Comparison of ENCODE assay signal across 8 cellular contexts in genomic region chr20:62496525-62497218, GRCh38. TPM values are rescaled to one million over a fixed set of nuclear protein-coding genes. Genes with fewer than 3 reads are reported as not detected.
DNase-seq lines count a peak whose midpoint lies in the region; ATAC-seq and TF ChIP-seq lines count a peak whose summit lies in the region.

No MANE protein-coding gene starts in this region.

- no peaks in the 10 kb centered on the region for H4K20me1 ChIP-seq in smooth muscle cell (ENCODE audit: low read depth)

- no peak overlapping the region for H3K9ac ChIP-seq in smooth muscle cell (ENCODE audit: low read depth)

- TF ChIP-seq EP300 in suprapubic skin (IDR thresholded peaks at IDR 0.05), result no peak

- ATAC-seq in activated CD4-positive, alpha-beta T cell treated with anti-CD3 and anti-CD28 coated beads for 36 hours, result no peak

- H3K4me3 Mint-ChIP-seq in activated CD4-positive, alpha-beta T cell treated with anti-CD3 and anti-CD28 coated beads for 36 hours, result no peak overlapping the region

- peaks cover 4% of the 10 kb centered on the region for H3K4me1 ChIP-seq in smooth muscle cell (ENCODE audit: low read depth)
- peaks cover 21% of the 10 kb centered on the region for H3K4me1 ChIP-seq in suprapubic skin

- WGBS in smooth muscle cell (ENCODE audit: low lambda C conversion rate), result 58% methylated on average over 27 of the region's 37 CpGs
- 11% methylated on average over 5 of the region's 37 CpGs for WGBS in suprapubic skin

- peaks cover 1% of the 10 kb centered on the region for H3K27me3 Mint-ChIP-seq in activated CD4-positive, alpha-beta T cell treated with anti-CD3 and anti-CD28 coated beads for 36 hours

- TF ChIP-seq POLR2A in erythroblast (IDR thresholded peaks at IDR 0.05; ENCODE audit: low read length) (no peak), suprapubic skin (IDR thresholded peaks at IDR 0.05) (no peak)

- DNase-seq in activated CD4-positive, alpha-beta T cell treated with anti-CD3 and anti-CD28 coated beads for 36 hours, result peak; percentile 62
- no peak for DNase-seq in activated CD4-positive, alpha-beta T cell treated with anti-CD3 and anti-CD28 coated beads for 1 hour
- DNase-seq in RPMI8226, result peak; percentile 35
- peak; percentile 50 to 69 for DNase-seq in erythroblast (lab: John Stamatoyannopoulos, UW)
- no peak for DNase-seq in smooth muscle cell (lab: John Stamatoyannopoulos, UW; ENCODE audit: unreplicated experiment)
- DNase-seq in inferior parietal cortex (ENCODE audit: extremely low spot score), result no peak
- DNase-seq in suprapubic skin (ENCODE audit: low spot score in 2 of 2), result no peak
- DNase-seq in nucleus accumbens (lab: John Stamatoyannopoulos, UW), result no peak

- no peak overlapping the region for H3K4me2 ChIP-seq in smooth muscle cell

- no peak overlapping the region for H3K27ac Mint-ChIP-seq in activated CD4-positive, alpha-beta T cell treated with anti-CD3 and anti-CD28 coated beads for 36 hours

- no peaks in the 10 kb centered on the region for H3K79me2 ChIP-seq in smooth muscle cell (ENCODE audit: low read depth)

- CTCF ChIA-PET in activated CD4-positive, alpha-beta T cell treated with anti-CD3 and anti-CD28 coated beads for 36 hours (lab: Charles Lee), result no interaction called here

- intact Hi-C loops in activated CD4-positive, alpha-beta T cell treated with anti-CD3 and anti-CD28 coated beads for 36 hours (cut with DNase I, micrococcal nuclease), result loop anchor here in 1 of 2 experiments (1.0 kb wide), 1 partner anchor 195 kb away; no protein-coding TSS in a partner anchor

- H3K9me3 ChIP-seq in smooth muscle cell (replicated peaks; ENCODE audit: low read depth), result no peaks in the 10 kb centered on the region
- no peaks in the 10 kb centered on the region for H3K9me3 ChIP-seq in suprapubic skin

- H3K27me3 ChIP-seq in smooth muscle cell (ENCODE audit: low read depth) (no peaks in the 10 kb centered on the region), suprapubic skin (peaks cover 31% of the 10 kb centered on the region)

- POLR2A ChIA-PET in activated CD4-positive, alpha-beta T cell treated with anti-CD3 and anti-CD28 coated beads for 36 hours (lab: Charles Lee), result no interaction called here

- H3K4me1 Mint-ChIP-seq in activated CD4-positive, alpha-beta T cell treated with anti-CD3 and anti-CD28 coated beads for 36 hours, result peaks cover 20% of the 10 kb centered on the region

- H3K4me3 ChIP-seq in smooth muscle cell, result no peak overlapping the region
- H3K4me3 ChIP-seq in suprapubic skin, result no peak overlapping the region

- no peak overlapping the region for H3K27ac ChIP-seq in smooth muscle cell (ENCODE audit: low read depth)
- H3K27ac ChIP-seq in suprapubic skin, result no peak overlapping the region

- no peaks in the 10 kb centered on the region for H3K36me3 Mint-ChIP-seq in activated CD4-positive, alpha-beta T cell treated with anti-CD3 and anti-CD28 coated beads for 36 hours (ENCODE audit: low read depth)

- H3F3A ChIP-seq in smooth muscle cell (ENCODE audit: low read depth), result no peaks in the 10 kb centered on the region

- H3K36me3 ChIP-seq in smooth muscle cell (ENCODE audit: low read depth) (no peaks in the 10 kb centered on the region), suprapubic skin (no peaks in the 10 kb centered on the region)

- TF ChIP-seq CTCF in smooth muscle cell (IDR thresholded peaks at IDR 0.05; ENCODE audit: borderline replicate concordance, insufficient read depth, poor library complexity, severe bottlenecking) (peak; percentile 74), suprapubic skin (IDR thresholded peaks at IDR 0.05) (peak in 1 of 2 donors; percentile 54)

- no peak overlapping the region for H2AFZ ChIP-seq in smooth muscle cell (ENCODE audit: low read depth)

- no peaks in the 10 kb centered on the region for H3K9me3 Mint-ChIP-seq in activated CD4-positive, alpha-beta T cell treated with anti-CD3 and anti-CD28 coated beads for 36 hours (ENCODE audit: low read depth)

RNA-seq across cellular contexts. Expression of gene GATA5, which starts 20.9 kb away (rescaled TPM):
- not detected for total RNA-seq in activated CD4-positive, alpha-beta T cell treated with anti-CD3 and anti-CD28 coated beads for 36 hours
- total RNA-seq in smooth muscle cell, result 1.6 and 1.9 TPM in 2 replicates
- polyA plus RNA-seq in smooth muscle cell, result 9.2 and 9.4 TPM in 2 replicates
- 1 to 10 TPM in 3 of 4 donors, under 1 TPM in 1; 0.23 to 2.1 (median 1.2) TPM for total RNA-seq in suprapubic skin

Comparison
In these comparisons a context has a peak if more than half of its experiments do, and no peak if none do; other contexts are left out.
1. DNase-seq: peak in activated CD4-positive, alpha-beta T cell treated with anti-CD3 and anti-CD28 coated beads for 36 hours (single experiment), RPMI8226 (single experiment) and erythroblast (2 of 2); none in activated CD4-positive, alpha-beta T cell treated with anti-CD3 and anti-CD28 coated beads for 1 hour (single experiment), smooth muscle cell (single experiment), inferior parietal cortex (single experiment), suprapubic skin (0 of 2) and nucleus accumbens (0 of 56).